ENCODE assay signal across 30 cellular contexts in the genomic region with DNA sequence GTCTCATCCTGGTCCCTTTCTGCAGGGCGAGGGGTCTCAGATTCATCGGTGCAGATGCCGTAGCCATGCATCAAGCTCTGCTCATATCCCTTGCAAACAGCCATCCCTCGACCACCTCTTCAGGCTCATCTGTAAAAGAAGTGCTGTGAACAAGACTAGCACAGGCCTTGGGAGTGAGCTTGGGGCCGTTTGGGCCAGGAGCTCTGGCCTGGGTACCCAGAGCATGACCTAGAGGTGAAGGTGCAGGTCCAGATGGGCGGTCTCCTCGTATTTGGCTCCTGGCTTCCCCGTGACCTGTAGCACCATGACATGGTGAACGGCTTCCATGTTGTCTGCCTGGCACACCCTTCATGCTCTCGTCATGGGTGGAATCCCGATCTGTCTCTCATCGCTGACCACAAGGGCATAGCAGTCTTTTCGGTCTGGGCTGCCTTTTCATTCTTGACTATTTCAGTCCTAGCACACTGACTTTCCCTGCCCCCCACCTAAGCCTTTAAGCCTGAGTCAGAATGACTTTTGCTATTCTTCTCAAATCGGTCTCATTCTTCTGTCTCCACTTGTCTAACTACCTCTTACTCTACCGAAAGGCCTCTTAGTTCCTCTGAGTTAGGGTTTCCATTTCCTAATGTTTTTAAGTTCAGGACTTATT.
"Had no signal": no experiment of that assay in that cellular context is flagged by ENCODE, and none has a peak within 500 bp of the region (broad histone marks: within the 10 kb centered on the region; RNA-seq: fewer than 3 reads in every experiment).

No MANE protein-coding gene starts in this region.

- H3K4me3 Mint-ChIP-seq: activated CD4-positive, alpha-beta T cell treated with anti-CD3 and anti-CD28 coated beads, Interleukin-2, amount 10 ng/mL, durations not matched to agents 24 days and 14 days; activated CD8-positive, alpha-beta T cell treated with anti-CD3 and anti-CD28 coated beads for 36 hours; activated naive CD4-positive, alpha-beta T cell treated with anti-CD3 and anti-CD28 coated beads, Interleukin-2, amount 50 U/mL, for 24 hours; activated T-cell treated with anti-CD3 and anti-CD28 coated beads, Interleukin-2, amount 50 U/mL, for 72 hours; activated T-helper 17 cell treated with anti-CD3 and anti-CD28 coated beads, Interleukin-2, amount 50 U/mL, for 72 hours; central memory CD8-positive, alpha-beta T cell; T-cell; T-helper 17 cell had no signal

- H3K4me3 ChIP-seq: cardiac muscle cell, SJCRH30 had no signal

- H3K9me3 ChIP-seq: SJCRH30 had no signal

- H3K27me3 ChIP-seq: cardiac muscle cell, SJCRH30 had no signal

- H3K36me3 Mint-ChIP-seq: activated naive CD4-positive, alpha-beta T cell treated with anti-CD3 and anti-CD28 coated beads, Interleukin-2, amount 50 U/mL, for 24 hours; T-cell had no signal

- H3K9me3 Mint-ChIP-seq: activated CD4-positive, alpha-beta T cell treated with anti-CD3 and anti-CD28 coated beads, Interleukin-2, amount 10 ng/mL, durations not matched to agents 24 days and 14 days; activated CD8-positive, alpha-beta T cell treated with anti-CD3 and anti-CD28 coated beads for 36 hours; activated naive CD4-positive, alpha-beta T cell treated with anti-CD3 and anti-CD28 coated beads, Interleukin-2, amount 50 U/mL, for 24 hours; activated T-helper 17 cell treated with anti-CD3 and anti-CD28 coated beads, Interleukin-2, amount 50 U/mL, for 72 hours had no signal

- ATAC-seq: activated CD8-positive, alpha-beta T cell treated with anti-CD3 and anti-CD28 coated beads for 36 hours; activated T-cell treated with anti-CD3 and anti-CD28 coated beads, Interleukin-2, amount 50 U/mL, for 72 hours; activated T-helper 17 cell treated with anti-CD3 and anti-CD28 coated beads, Interleukin-2, amount 50 U/mL, for 72 hours; Panc1; SK-N-SH treated with all-trans-retinoic acid at 6 μM for 48 hours; T-cell; T-helper 17 cell had no signal

- H3K27ac ChIP-seq: cardiac muscle cell, SJCRH30 had no signal

- H3K4me1 Mint-ChIP-seq: activated CD4-positive, alpha-beta T cell treated with anti-CD3 and anti-CD28 coated beads, Interleukin-2, amount 10 ng/mL, durations not matched to agents 24 days and 14 days; activated naive CD4-positive, alpha-beta T cell treated with anti-CD3 and anti-CD28 coated beads, Interleukin-2, amount 50 U/mL, for 24 hours; activated T-helper 17 cell treated with anti-CD3 and anti-CD28 coated beads, Interleukin-2, amount 50 U/mL, for 72 hours; central memory CD8-positive, alpha-beta T cell; T-cell; T-helper 17 cell had no signal

- H3K27ac Mint-ChIP-seq: activated CD4-positive, alpha-beta T cell treated with anti-CD3 and anti-CD28 coated beads, Interleukin-2, amount 10 ng/mL, durations not matched to agents 24 days and 14 days; activated CD8-positive, alpha-beta T cell treated with anti-CD3 and anti-CD28 coated beads for 36 hours; activated naive CD4-positive, alpha-beta T cell treated with anti-CD3 and anti-CD28 coated beads, Interleukin-2, amount 50 U/mL, for 24 hours; activated T-cell treated with anti-CD3 and anti-CD28 coated beads, Interleukin-2, amount 50 U/mL, for 72 hours; activated T-helper 17 cell treated with anti-CD3 and anti-CD28 coated beads, Interleukin-2, amount 50 U/mL, for 72 hours; T-cell; T-helper 17 cell had no signal

- H3K36me3 ChIP-seq: cardiac muscle cell, SJCRH30 had no signal

- DNase-seq: activated CD4-positive, alpha-beta T cell treated with anti-CD3 and anti-CD28 coated beads, Interleukin-2, amount 10 ng/mL, durations not matched to agents 24 days and 14 days; activated CD4-positive, alpha-beta T cell treated with anti-CD3 and anti-CD28 coated beads, Interleukin-2, amount 50 U/mL, for 4 hours; activated CD8-positive, alpha-beta T cell treated with anti-CD3 and anti-CD28 coated beads for 36 hours; activated gamma-delta T cell; activated naive CD4-positive, alpha-beta T cell treated with Interleukin-2 at 50 U/mL for 16 hours; activated T-cell treated with anti-CD3 and anti-CD28 coated beads, Interleukin-2, amount 50 U/mL, for 1 hour; activated T-cell treated with anti-CD3 and anti-CD28 coated beads, Interleukin-2, amount 50 U/mL, for 72 hours; anterior cingulate cortex; NCI-H1048; NCI-H1105 treated with DMSO at 0.1 percent for 48 hours; NCI-H1436; NCI-H1694; NCI-H1930; NCI-H2081 treated with DMSO at 0.1 percent for 48 hours; NCI-H226; NCI-H446 treated with DMSO at 0.1 percent for 48 hours; NCI-H524; NCI-H69; NCI-H82; SHP77; SJCRH30; T-cell; T-helper 17 cell; T-helper 9 cell had no signal
